Comparison of ENCODE assay signal across 21 cellular contexts in the genomic region with DNA sequence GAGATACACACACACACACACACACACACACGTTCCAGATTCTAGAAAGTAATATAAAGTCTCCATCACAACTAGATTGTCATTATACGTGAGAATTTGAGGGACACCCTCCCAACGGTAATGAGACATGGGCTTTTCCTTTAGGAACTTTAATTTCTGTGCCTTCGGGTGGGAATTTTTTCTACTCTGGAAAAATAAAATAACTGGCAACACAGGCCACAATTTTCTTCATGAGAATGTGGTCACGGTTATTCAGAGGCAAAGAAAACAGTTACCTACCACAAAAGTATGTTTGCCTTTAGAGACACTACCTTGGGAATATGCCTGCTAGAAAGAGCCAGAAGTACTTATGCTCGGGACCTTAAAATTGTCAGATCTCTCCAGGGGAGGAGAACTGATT.
DNase-seq lines count a peak whose midpoint lies in the region; ATAC-seq and TF ChIP-seq lines count a peak whose summit lies in the region.
"Had no signal": no experiment of that assay in that cellular context is flagged by ENCODE, and none has a peak within 500 bp of the region (broad histone marks: within the 10 kb centered on the region; RNA-seq: fewer than 3 reads in every experiment).

No MANE protein-coding gene starts in this region.

- no peak overlapping the region for H3K4me3 ChIP-seq in astrocyte of the cerebellum (ENCODE audit: low read depth, low read length)
- H3K4me3 ChIP-seq in coronary artery: no peak overlapping the region
- H3K4me3 ChIP-seq: GM12878 had no signal

- TF ChIP-seq CTCF in astrocyte of the cerebellum (IDR thresholded peaks at IDR 0.05; ENCODE audit: low read depth, low read length, missing control alignments) (no peak), coronary artery (IDR thresholded peaks at IDR 0.05) (no peak)

- H3K27ac ChIP-seq in coronary artery: peak overlapping the region; percentile 70 to 75
- H3K27ac ChIP-seq: HL-60 had no signal

- DNase-seq in astrocyte of the cerebellum (ENCODE audit: low read depth) (peak; percentile 33), coronary artery (ENCODE audit: low spot score) (no peak), smooth muscle cell of the brain vasculature (ENCODE audit: low read depth, low spot score) (peak; percentile 10), iPS-NIHi7 (ENCODE audit: extremely low spot score) (no peak), germinal center (ENCODE audit: low spot score) (no peak), NCI-H128 (lab: John Stamatoyannopoulos, UW; ENCODE audit: unreplicated experiment) (no peak)
- DNase-seq: ACHN; BE2C; C1 segment of cervical spinal cord; CD4-positive, CD25-positive, alpha-beta regulatory T cell; CD8-positive, alpha-beta memory T cell; COR-L47; DMS 273 treated with DMSO at 0.1 percent for 48 hours; DMS53; DND-41; EL; GOT3; H9 had no signal

- in situ Hi-C loops in astrocyte of the cerebellum (cut with HindIII; ENCODE audit: low sequenced_read_pairs): loop anchor here (25.0 kb wide), 1 partner anchor 92 kb away; the partner anchor contains the start of gene ITGA8

- ATAC-seq in HG02571 (IDR thresholded peaks at IDR 0.05; ENCODE audit: unreplicated experiment): no peak
- ATAC-seq: GM12878 had no signal

Comparison
In these comparisons a context has a peak if more than half of its experiments do, and no peak if none do; other contexts are left out.
1. DNase-seq: peak in astrocyte of the cerebellum (single experiment) and smooth muscle cell of the brain vasculature (single experiment); none in coronary artery (single experiment), iPS-NIHi7 (single experiment), germinal center (single experiment) and NCI-H128 (single experiment).